Comparison of ENCODE assay signal across 8 cellular contexts in genomic region chr2:100730290-100730868, GRCh38.
A peak's percentile ranks its signal among the peaks of the same experiment; 100 is the strongest.
DNase-seq lines count a peak whose midpoint lies in the region; ATAC-seq and TF ChIP-seq lines count a peak whose summit lies in the region.

No MANE protein-coding gene starts in this region.

- no peaks in the 10 kb centered on the region for H3K79me1 ChIP-seq in IMR-90 (ENCODE audit: low read depth in 1 of 2, low read length in 2 of 2)

- H3K9ac ChIP-seq in IMR-90 (ENCODE audit: low read depth, low read length): no peak overlapping the region

- TF ChIP-seq POLR2A in IMR-90 (IDR thresholded peaks at IDR 0.05; ENCODE audit: low read depth, low read length): no peak

- no peaks in the 10 kb centered on the region for H3K9me3 ChIP-seq in CD8-positive, alpha-beta T cell (ENCODE audit: low read length)
- H3K9me3 ChIP-seq in IMR-90 (ENCODE audit: control insufficient read depth, insufficient read depth, low read length): no peaks in the 10 kb centered on the region

- intact Hi-C loops in CD8-positive, alpha-beta T cell (cut with DNase I, micrococcal nuclease): loop anchor here (1.0 to 5.0 kb wide), 3 partner anchors 118 to 255 kb away; no protein-coding TSS in a partner anchor
- intact Hi-C loops in IMR-90 (cut with micrococcal nuclease): loop anchor here (1.0 to 5.0 kb wide), 4 partner anchors 90 to 272 kb away; partner anchors contain the start of genes NPAS2 and RPL31

- no peak overlapping the region for H3K18ac ChIP-seq in IMR-90 (ENCODE audit: low read depth, low read length)

- H3K27me3 Mint-ChIP-seq in CD8-positive, alpha-beta T cell (ENCODE audit: low read depth): peaks cover 10% of the 10 kb centered on the region
- H3K27me3 Mint-ChIP-seq in endothelial cell (ENCODE audit: unreplicated experiment) (no peaks in the 10 kb centered on the region), nephron progenitor cell (ENCODE audit: low read depth, poor library complexity) (peaks cover 12% of the 10 kb centered on the region)

- POLR2A ChIA-PET in CD8-positive, alpha-beta T cell (lab: Charles Lee): no interaction called here
- POLR2A ChIA-PET in IMR-90 (lab: Charles Lee; ENCODE audit: unreplicated experiment): interaction anchor here (0.6 kb wide), 1 partner anchor 272 kb away, joined by 3 read pairs; the partner anchor contains the start of gene RPL31

- H3K4me1 ChIP-seq in CD8-positive, alpha-beta T cell (ENCODE audit: insufficient read depth, low read length): no peaks in the 10 kb centered on the region
- peaks cover 12% of the 10 kb centered on the region for H3K4me1 ChIP-seq in IMR-90 (ENCODE audit: control insufficient read depth, insufficient read depth, low read length)

- DNase-seq in CD8-positive, alpha-beta T cell: peak in 4 of 7 experiments; percentile 18 to 57 (median 44)
- DNase-seq in IMR-90 (peak; percentile 77), endothelial cell (ENCODE audit: low spot score) (peak; percentile 64), nephron progenitor cell (peak; percentile 35), midbrain (lab: John Stamatoyannopoulos, UW) (no peak)

- peak; percentile 55 for ATAC-seq in CD8-positive, alpha-beta T cell
- peak; percentile 86 for ATAC-seq in IMR-90 (ENCODE audit: low read depth)
- no peak for ATAC-seq in HG02798 (IDR thresholded peaks at IDR 0.05; ENCODE audit: poor library complexity, unreplicated experiment)
- no peak for ATAC-seq in GM19035 (IDR thresholded peaks at IDR 0.05; ENCODE audit: unreplicated experiment)

- H3K27ac Mint-ChIP-seq in CD8-positive, alpha-beta T cell: no peak overlapping the region
- no peak overlapping the region for H3K27ac Mint-ChIP-seq in endothelial cell (ENCODE audit: unreplicated experiment)
- no peak overlapping the region for H3K27ac Mint-ChIP-seq in nephron progenitor cell

- peak overlapping the region; percentile 65; the same call in 1 of the 2 replicates for H2BK20ac ChIP-seq in IMR-90 (ENCODE audit: low read depth, low read length)

- H3K4ac ChIP-seq in IMR-90 (ENCODE audit: low read depth, low read length): no peak overlapping the region

- no peak overlapping the region for H3K4me2 ChIP-seq in IMR-90 (ENCODE audit: low read depth, low read length)

- no peak overlapping the region for H2AK5ac ChIP-seq in IMR-90 (ENCODE audit: low read depth, low read length)

- BruUV-seq in IMR-90 (replicated peaks; lab: Mats Ljungman, UMichigan): no TSS peak

- H3K9me1 ChIP-seq in IMR-90 (ENCODE audit: insufficient read depth, low read length): 0 out of 2 replicates have a peak, but pooled peaks cover 9% of the 10 kb centered on the region

- dilution Hi-C loops in IMR-90 (cut with HindIII; ENCODE audit: low sequenced_read_pairs, unreplicated experiment): no loop called here

- H2BK120ac ChIP-seq in IMR-90 (ENCODE audit: low read depth, low read length): 0 out of 2 replicates have a peak overlapping the region, but pooled peaks have one; percentile 56

- 100% methylated on average over 1 of the region's 6 CpGs; no CpG with 5 or more reads in 1 of the 2 experiments for WGBS in IMR-90 (ENCODE audit: extremely low coverage in 2 of 2, insufficient read length in 1 of 2), 2 experiments

- no peaks in the 10 kb centered on the region for H3K36me3 ChIP-seq in CD8-positive, alpha-beta T cell (ENCODE audit: insufficient read depth, low read length)
- no peaks in the 10 kb centered on the region for H3K36me3 ChIP-seq in IMR-90 (ENCODE audit: control insufficient read depth, insufficient read depth, low read length)

- no peak overlapping the region for H4K5ac ChIP-seq in IMR-90 (ENCODE audit: low read depth, low read length)

- peak; percentile 35 for TF ChIP-seq CTCF in CD8-positive, alpha-beta T cell (IDR thresholded peaks at IDR 0.05)
- TF ChIP-seq CTCF in IMR-90 (conservative IDR thresholded peaks at IDR 0.05; ENCODE audit: low read depth, low read length) (peak; percentile 93), VCaP (conservative IDR thresholded peaks at IDR 0.05) (peak; percentile 81), endothelial cell (IDR thresholded peaks at IDR 0.05; ENCODE audit: unreplicated experiment) (peak; percentile 31), nephron progenitor cell (IDR thresholded peaks at IDR 0.05) (peak; percentile 39)

- no peaks in the 10 kb centered on the region for H3K36me3 Mint-ChIP-seq in CD8-positive, alpha-beta T cell
- no peaks in the 10 kb centered on the region for H3K36me3 Mint-ChIP-seq in endothelial cell (ENCODE audit: low read depth, unreplicated experiment)
- no peaks in the 10 kb centered on the region for H3K36me3 Mint-ChIP-seq in nephron progenitor cell (ENCODE audit: low read depth)

- H4K91ac ChIP-seq in IMR-90 (ENCODE audit: insufficient read depth, low read depth, low read length): no peak overlapping the region

- no peak overlapping the region for H2BK5ac ChIP-seq in IMR-90 (ENCODE audit: low read depth, low read length, poor library complexity, severe bottlenecking)

- no peak overlapping the region for H2AFZ ChIP-seq in IMR-90 (replicated peaks; ENCODE audit: low read length, poor library complexity)

- no peak overlapping the region for H2AK9ac ChIP-seq in IMR-90 (replicated peaks; ENCODE audit: low read depth, low read length, poor library complexity)

- H3K23ac ChIP-seq in IMR-90 (ENCODE audit: low read depth, low read length): no peak overlapping the region

- H2BK15ac ChIP-seq in IMR-90 (ENCODE audit: low read depth, low read length): no peak overlapping the region

- H3K14ac ChIP-seq in IMR-90 (replicated peaks; ENCODE audit: low read depth, low read length): no peak overlapping the region

- H3K9me3 Mint-ChIP-seq in CD8-positive, alpha-beta T cell: peaks cover 6% of the 10 kb centered on the region
- no peaks in the 10 kb centered on the region for H3K9me3 Mint-ChIP-seq in endothelial cell (ENCODE audit: unreplicated experiment)
- H3K9me3 Mint-ChIP-seq in nephron progenitor cell: peaks cover 13% of the 10 kb centered on the region

- CTCF ChIA-PET in CD8-positive, alpha-beta T cell (lab: Charles Lee): interaction anchor here (0.7 to 2.3 kb wide), 16 partner anchors 10 to 257 kb away, joined by 3 to 17 read pairs (median 4); no protein-coding TSS in a partner anchor
- CTCF ChIA-PET in IMR-90 (lab: Yijun Ruan, JAX): interaction anchor here (0.5 to 1.9 kb wide), 9 partner anchors 28 to 255 kb away, joined by 3 to 13 read pairs (median 3); no protein-coding TSS in a partner anchor

- H3K4me1 Mint-ChIP-seq in CD8-positive, alpha-beta T cell (ENCODE audit: low read depth): peaks cover 2% of the 10 kb centered on the region
- H3K4me1 Mint-ChIP-seq in endothelial cell (ENCODE audit: unreplicated experiment) (peaks cover 2% of the 10 kb centered on the region), nephron progenitor cell (peaks cover 22% of the 10 kb centered on the region)

- no peak overlapping the region for H4K8ac ChIP-seq in IMR-90 (ENCODE audit: low read depth in 2 of 2, low read length in 2 of 2)

- in situ Hi-C loops in IMR-90 (cut with MboI; ENCODE audit: low sequenced_read_pairs): loop anchor here (5.0 kb wide), 2 partner anchors 82 to 262 kb away; no protein-coding TSS in a partner anchor

- H3K27me3 ChIP-seq in CD8-positive, alpha-beta T cell (ENCODE audit: insufficient read depth, low read length): no peaks in the 10 kb centered on the region
- peaks cover 7% of the 10 kb centered on the region for H3K27me3 ChIP-seq in IMR-90 (ENCODE audit: control insufficient read depth, insufficient read depth, low read length)

- H3K4me3 ChIP-seq in CD8-positive, alpha-beta T cell (ENCODE audit: low read depth, low read length): no peak overlapping the region
- no peak overlapping the region for H3K4me3 ChIP-seq in IMR-90 (ENCODE audit: insufficient read depth, low read depth, low read length)

- no peak overlapping the region for H3K56ac ChIP-seq in IMR-90 (ENCODE audit: extremely low read depth, insufficient read depth, low read length)

- no peak overlapping the region for H3K27ac ChIP-seq in CD8-positive, alpha-beta T cell (ENCODE audit: low read depth, low read length)
- no peak overlapping the region for H3K27ac ChIP-seq in IMR-90 (ENCODE audit: insufficient read depth, low read length)
- H3K27ac ChIP-seq in VCaP: no peak overlapping the region

- no peak overlapping the region for H3K4me3 Mint-ChIP-seq in CD8-positive, alpha-beta T cell
- H3K4me3 Mint-ChIP-seq in endothelial cell (ENCODE audit: unreplicated experiment) (no peak overlapping the region), nephron progenitor cell (no peak overlapping the region)

- H4K20me1 ChIP-seq in IMR-90 (ENCODE audit: insufficient read depth, low read length): no peaks in the 10 kb centered on the region

- TF ChIP-seq RAD21 in IMR-90 (IDR thresholded peaks at IDR 0.05; ENCODE audit: low read length): peak; percentile 97

TF ChIP-seq in IMR-90, 13 proteins besides CTCF, POLR2A, EP300 and RAD21:
- no peak for TF ChIP-seq ELK1 (IDR thresholded peaks at IDR 0.05; ENCODE audit: borderline replicate concordance, low read depth, low read length)
- no peak for TF ChIP-seq CHD1 (IDR thresholded peaks at IDR 0.05; ENCODE audit: low read depth, low read length)
- TF ChIP-seq NFE2L2 (IDR thresholded peaks at IDR 0.05; ENCODE audit: low read depth, low read length): no peak
- TF ChIP-seq USF2 (IDR thresholded peaks at IDR 0.05; ENCODE audit: low read depth, low read length): no peak
- TF ChIP-seq SMC3 (IDR thresholded peaks at IDR 0.05; ENCODE audit: low read depth, low read length): peak; percentile 97
- no peak for TF ChIP-seq FOS (IDR thresholded peaks at IDR 0.05; ENCODE audit: low read depth, low read length)
- TF ChIP-seq MXI1 (IDR thresholded peaks at IDR 0.05; ENCODE audit: borderline replicate concordance, low read depth, low read length): no peak
- no peak for TF ChIP-seq MAZ (IDR thresholded peaks at IDR 0.05; ENCODE audit: borderline replicate concordance, low read depth, low read length)
- TF ChIP-seq RFX5 (IDR thresholded peaks at IDR 0.05; ENCODE audit: low read depth, low read length): no peak

Comparison
In these comparisons a context has a peak if more than half of its experiments do, and no peak if none do; other contexts are left out.
1. ATAC-seq: peak in CD8-positive, alpha-beta T cell (single experiment) and IMR-90 (single experiment); none in HG02798 (single experiment) and GM19035 (single experiment).
2. CTCF ChIP-seq: peak in every context shown above with its lines; median percentile 93 in IMR-90; 81 in VCaP; 39 in nephron progenitor cell; 35 in CD8-positive, alpha-beta T cell; 31 in endothelial cell.